Comparison of ENCODE assay signal across 22 cellular contexts in the genomic region with DNA sequence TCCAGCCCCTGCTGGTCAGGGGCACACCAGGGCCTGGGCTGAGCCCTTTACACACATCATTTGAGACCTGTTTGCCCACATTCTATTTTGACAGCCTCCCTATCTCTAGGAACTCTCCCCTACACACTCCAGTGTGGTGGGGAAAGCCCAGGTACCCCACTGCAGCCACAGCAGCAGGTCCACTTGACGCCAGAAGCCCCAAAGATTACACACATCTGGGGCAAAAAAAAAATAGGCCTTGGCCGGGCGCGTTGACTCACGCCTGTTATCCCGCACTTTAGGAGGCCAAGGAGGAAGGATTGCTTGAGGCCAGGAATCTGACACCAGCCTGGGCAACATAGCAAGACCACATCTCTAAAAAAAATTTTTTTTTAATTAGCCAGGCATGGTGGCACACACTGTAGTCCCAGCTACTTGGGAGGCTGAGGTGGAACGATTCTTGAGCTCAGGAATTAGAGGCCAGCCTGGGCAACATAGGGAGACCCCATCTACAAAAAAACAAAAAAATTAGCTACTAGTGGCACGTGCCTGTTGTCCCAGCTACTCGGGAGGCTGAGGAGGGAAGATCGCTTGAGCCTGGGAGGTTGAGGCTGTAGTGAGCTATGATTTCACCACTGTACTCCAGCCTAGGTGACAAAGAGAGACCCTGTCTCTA. TPM values are rescaled to one million over a fixed set of nuclear protein-coding genes. Genes with fewer than 3 reads are reported as not detected.
"Had no signal": no experiment of that assay in that cellular context is flagged by ENCODE, and none has a peak within 500 bp of the region (broad histone marks: within the 10 kb centered on the region; RNA-seq: fewer than 3 reads in every experiment).

No MANE protein-coding gene starts in this region.

- H3K27ac Mint-ChIP-seq: activated CD4-positive, alpha-beta memory T cell treated with anti-CD3 and anti-CD28 coated beads for 36 hours; activated CD4-positive, alpha-beta T cell treated with anti-CD3 and anti-CD28 coated beads for 36 hours; activated naive CD4-positive, alpha-beta T cell treated with anti-CD3 and anti-CD28 coated beads, Interleukin-2, amount 50 U/mL, for 24 hours; immature natural killer cell; memory B cell; naive thymus-derived CD4-positive, alpha-beta T cell; WTC11 had no signal

- H3K4me1 ChIP-seq: gastroesophageal sphincter, left ventricle myocardium inferior had no signal

- H3K9me3 ChIP-seq: adrenal gland, breast epithelium, gastroesophageal sphincter, left ventricle myocardium inferior, mucosa of descending colon, neutrophil had no signal

- H3K27me3 Mint-ChIP-seq: activated CD4-positive, alpha-beta memory T cell treated with anti-CD3 and anti-CD28 coated beads for 36 hours; activated CD4-positive, alpha-beta T cell treated with anti-CD3 and anti-CD28 coated beads for 36 hours; activated naive CD4-positive, alpha-beta T cell treated with anti-CD3 and anti-CD28 coated beads, Interleukin-2, amount 50 U/mL, for 24 hours; memory B cell had no signal

- H3K4me3 Mint-ChIP-seq: activated CD4-positive, alpha-beta memory T cell treated with anti-CD3 and anti-CD28 coated beads for 36 hours; activated CD4-positive, alpha-beta T cell treated with anti-CD3 and anti-CD28 coated beads for 36 hours; activated naive CD4-positive, alpha-beta T cell treated with anti-CD3 and anti-CD28 coated beads, Interleukin-2, amount 50 U/mL, for 24 hours; immature natural killer cell; memory B cell; naive thymus-derived CD4-positive, alpha-beta T cell; WTC11 had no signal

- H3K9me3 Mint-ChIP-seq: activated CD4-positive, alpha-beta memory T cell treated with anti-CD3 and anti-CD28 coated beads for 36 hours; activated naive CD4-positive, alpha-beta T cell treated with anti-CD3 and anti-CD28 coated beads, Interleukin-2, amount 50 U/mL, for 24 hours; immature natural killer cell; memory B cell; naive thymus-derived CD4-positive, alpha-beta T cell; WTC11 had no signal

- FAIRE-seq: astrocyte had no signal

- H3K27ac ChIP-seq: gastroesophageal sphincter, left ventricle myocardium inferior, neutrophil, SK-N-MC had no signal

- H3K4me3 ChIP-seq: adrenal gland, gastroesophageal sphincter, left ventricle myocardium inferior, mucosa of descending colon, SK-N-MC had no signal

- ATAC-seq: esophagus mucosa; gastroesophageal sphincter; mucosa of descending colon; naive thymus-derived CD4-positive, alpha-beta T cell; WTC11 had no signal

- H3K4me1 Mint-ChIP-seq: activated CD4-positive, alpha-beta T cell treated with anti-CD3 and anti-CD28 coated beads for 36 hours; activated naive CD4-positive, alpha-beta T cell treated with anti-CD3 and anti-CD28 coated beads, Interleukin-2, amount 50 U/mL, for 24 hours; immature natural killer cell; WTC11 had no signal

- H3K36me3 Mint-ChIP-seq: activated CD4-positive, alpha-beta memory T cell treated with anti-CD3 and anti-CD28 coated beads for 36 hours; activated naive CD4-positive, alpha-beta T cell treated with anti-CD3 and anti-CD28 coated beads, Interleukin-2, amount 50 U/mL, for 24 hours; immature natural killer cell; memory B cell; naive thymus-derived CD4-positive, alpha-beta T cell; WTC11 had no signal

- H3K36me3 ChIP-seq: adrenal gland, breast epithelium, gastroesophageal sphincter, left ventricle myocardium inferior, neutrophil had no signal

- DNase-seq: activated CD4-positive, alpha-beta memory T cell treated with anti-CD3 and anti-CD28 coated beads for 36 hours; activated T-cell treated with anti-CD3 and anti-CD28 coated beads, Interleukin-2, amount 50 U/mL, for 1 hour; cerebellar nuclear complex; cortex of kidney; effector CD4-positive, alpha-beta T cell; kidney glomerular epithelial cell; left ventricle myocardium inferior; mucosa of descending colon; naive thymus-derived CD4-positive, alpha-beta T cell had no signal

- H3K27me3 ChIP-seq: adrenal gland, breast epithelium, neutrophil had no signal

RNA-seq across cellular contexts. Expression of gene CD22, which starts 18.0 kb away (rescaled TPM):
- total RNA-seq: astrocyte, left ventricle myocardium inferior had no signal

RNA-seq across cellular contexts. Expression of gene MAG, which starts 19.0 kb away (rescaled TPM):
- total RNA-seq: astrocyte, esophagus mucosa, left ventricle myocardium inferior had no signal
- polyA plus RNA-seq: immature natural killer cell had no signal

RNA-seq across cellular contexts. Expression of gene HAMP, which starts 28.6 kb away (rescaled TPM):
- total RNA-seq: activated CD4-positive, alpha-beta memory T cell treated with anti-CD3 and anti-CD28 coated beads for 36 hours; esophagus mucosa; gastroesophageal sphincter; left ventricle myocardium inferior; mucosa of descending colon; urinary bladder had no signal
- polyA plus RNA-seq: naive thymus-derived CD4-positive, alpha-beta T cell had no signal

RNA-seq across cellular contexts. Expression of gene FFAR1, which starts 36.8 kb away (rescaled TPM):
- total RNA-seq: adrenal gland, astrocyte, breast epithelium, esophagus mucosa, gastroesophageal sphincter, left ventricle myocardium inferior, mucosa of descending colon, urinary bladder had no signal
- polyA plus RNA-seq: immature natural killer cell; naive thymus-derived CD4-positive, alpha-beta T cell; urinary bladder had no signal
